In the genomic region with DNA sequence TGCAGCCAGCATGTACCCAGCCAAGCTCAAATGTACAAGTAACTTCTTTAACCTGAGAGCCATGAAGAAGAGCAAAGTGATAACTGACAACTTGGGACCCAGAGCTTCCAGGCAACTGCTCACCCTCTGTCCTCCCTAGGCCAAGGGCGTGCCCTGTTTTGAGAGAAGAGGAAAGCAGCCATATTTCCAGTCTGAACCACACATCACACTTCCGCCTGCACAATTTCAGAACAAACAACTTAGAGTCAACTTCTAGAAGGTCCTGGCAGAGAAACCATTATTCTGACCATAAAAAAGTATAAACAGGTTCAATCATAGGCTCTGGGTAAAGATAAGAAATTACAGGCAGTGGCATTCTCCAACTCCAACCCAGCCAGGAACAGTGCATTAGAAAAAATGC, we compare ENCODE assay signal across 11 cellular contexts. TPM values are rescaled to one million over a fixed set of nuclear protein-coding genes. Genes with fewer than 3 reads are reported as not detected.
DNase-seq lines count a peak whose midpoint lies in the region; ATAC-seq and TF ChIP-seq lines count a peak whose summit lies in the region.
"Had no signal": no experiment of that assay in that cellular context is flagged by ENCODE, and none has a peak within 500 bp of the region (broad histone marks: within the 10 kb centered on the region; RNA-seq: fewer than 3 reads in every experiment).

No MANE protein-coding gene starts in this region.

- CTCF ChIA-PET in HCT116 (lab: Charles Lee), result no interaction called here
- CTCF ChIA-PET in MCF 10A (lab: Yijun Ruan, JAX), result interaction anchor here (0.6 to 2.1 kb wide), 5 partner anchors 14 to 95 kb away, joined by 3 to 6 read pairs (median 3); no protein-coding TSS in a partner anchor

- H3K36me3 ChIP-seq in HCT116 (ENCODE audit: control insufficient read depth in 1 of 2, insufficient read depth in 2 of 2, low read length in 2 of 2), result peaks cover 0 to 7% of the 10 kb centered on the region in 2 experiments; a peak in 1 of 4 replicates
- H3K36me3 ChIP-seq in skeletal muscle tissue (ENCODE audit: control insufficient read depth in 3 of 3, insufficient read depth in 3 of 3, low read length in 3 of 3), result peaks cover 0 to 10% (median 4%) of the 10 kb centered on the region in 3 donors

- intact Hi-C loops in HCT116 (cut with micrococcal nuclease) (no loop called here), MCF 10A (cut with micrococcal nuclease) (loop anchor here (5.0 kb wide), 1 partner anchor 40 kb away; no protein-coding TSS in a partner anchor), left colon (cut with DNase I, micrococcal nuclease) (no loop called here)

- H3K9ac ChIP-seq in HCT116 (ENCODE audit: low read length), result peak overlapping the region; percentile 18; the same call in 1 of the 2 replicates
- peak overlapping the region in 2 of 3 donors; percentile 14 to 42 for H3K9ac ChIP-seq in skeletal muscle tissue (ENCODE audit: low read depth in 1 of 3, low read length in 3 of 3)

- H3K4me3 ChIP-seq in HCT116 (replicated peaks in 1 of 2; ENCODE audit: low read depth in 1 of 2, low read length in 2 of 2) (no peak overlapping the region), skeletal muscle tissue (ENCODE audit: low read length in 3 of 3) (no peak overlapping the region)

- no peak for TF ChIP-seq CTCF in HCT116 (IDR thresholded peaks at IDR 0.05 in 2 of 3, conservative IDR thresholded peaks at IDR 0.05 in 1 of 3; ENCODE audit: borderline replicate concordance in 1 of 3, insufficient read depth in 1 of 3, low read depth in 2 of 3, low read length in 2 of 3)
- TF ChIP-seq CTCF in MCF 10A (IDR thresholded peaks at IDR 0.05; ENCODE audit: unreplicated experiment), result no peak
- TF ChIP-seq CTCF in omental fat pad (IDR thresholded peaks at IDR 0.05), result no peak

- POLR2A ChIA-PET in HCT116 (lab: Charles Lee), result no interaction called here
- POLR2A ChIA-PET in MCF 10A (lab: Yijun Ruan, JAX), result interaction anchor here (0.6 to 3.5 kb wide), 13 partner anchors 9 to 107 kb away, joined by 3 to 24 read pairs (median 4); partner anchors contain the start of genes ITGB5 and UMPS

- no peaks in the 10 kb centered on the region for H3K79me2 ChIP-seq in HCT116 (ENCODE audit: insufficient read depth, low read length)

- DNase-seq in HCT116 (ENCODE audit: low read depth, low spot score), result no peak
- DNase-seq in MCF 10A (ENCODE audit: unreplicated experiment), result no peak
- peak; percentile 54 to 65 for DNase-seq in left colon
- no peak for DNase-seq in UCSD-AML1 (lab: John Stamatoyannopoulos, UW; ENCODE audit: unreplicated experiment)
- no peak for DNase-seq in activated CD8-positive, alpha-beta memory T cell treated with anti-CD3 and anti-CD28 coated beads for 24 hours
- no peak for DNase-seq in DMS153 (lab: John Stamatoyannopoulos, UW)
- no peak for DNase-seq in omental fat pad (ENCODE audit: low spot score)
- DNase-seq: MV-4-11; naive thymus-derived CD8-positive, alpha-beta T cell had no signal

- no peak overlapping the region for H2AFZ ChIP-seq in HCT116 (ENCODE audit: low read depth, low read length, poor library complexity, severe bottlenecking)

- no peak overlapping the region for H3K27ac ChIP-seq in HCT116 (ENCODE audit: low read depth, low read length)
- H3K27ac ChIP-seq in skeletal muscle tissue (ENCODE audit: low read depth, low read length), result peak overlapping the region; percentile 55

- ATAC-seq in HCT116, result no peak
- ATAC-seq in left colon, result peak; percentile 71
- no peak for ATAC-seq in omental fat pad (ENCODE audit: low FRiP score)
- ATAC-seq: naive thymus-derived CD8-positive, alpha-beta T cell had no signal

- H4K20me1 ChIP-seq in HCT116 (ENCODE audit: insufficient read depth), result no peaks in the 10 kb centered on the region

- peak overlapping the region; percentile 62 for H3K4me2 ChIP-seq in HCT116 (ENCODE audit: low read length)

- BruUV-seq in HCT116 (replicated peaks; lab: Mats Ljungman, UMichigan), result no TSS peak
- no TSS peak for BruUV-seq in MCF 10A (replicated peaks; lab: Mats Ljungman, UMichigan)

- no peak overlapping the region for H3K4me3 Mint-ChIP-seq in MCF 10A (ENCODE audit: unreplicated experiment)
- H3K4me3 Mint-ChIP-seq: activated naive CD4-positive, alpha-beta T cell treated with anti-CD3 and anti-CD28 coated beads, Interleukin-2, amount 50 U/mL, for 24 hours; naive thymus-derived CD8-positive, alpha-beta T cell had no signal

- H3K9me3 ChIP-seq in HCT116 (ENCODE audit: control insufficient read depth in 1 of 2, insufficient read depth in 1 of 2, low read depth in 1 of 2, low read length in 2 of 2), result no peaks in the 10 kb centered on the region
- H3K9me3 ChIP-seq in skeletal muscle tissue (ENCODE audit: control insufficient read depth in 3 of 3, low read length in 3 of 3), result no peaks in the 10 kb centered on the region

- TF ChIP-seq RAD21 in HCT116 (IDR thresholded peaks at IDR 0.05; ENCODE audit: low read depth), result no peak

- no peaks in the 10 kb centered on the region for H3K9me2 ChIP-seq in HCT116 (ENCODE audit: insufficient read depth)

- H3K27me3 ChIP-seq in HCT116 (ENCODE audit: insufficient read depth, low read length), result no peaks in the 10 kb centered on the region
- no peaks in the 10 kb centered on the region for H3K27me3 ChIP-seq in skeletal muscle tissue (ENCODE audit: control insufficient read depth in 3 of 3, insufficient read depth in 3 of 3, low read length in 3 of 3)

- RAD21 ChIA-PET in HCT116 (lab: Charles Lee; ENCODE audit: low non-redundant PET in 1 of 2, low total read pairs in 2 of 2, uncharacterized antibody in 2 of 2, unreplicated experiment in 2 of 2), result no interaction called here

- no peak for TF ChIP-seq POLR2A in HCT116 (IDR thresholded peaks at IDR 0.05; ENCODE audit: borderline replicate concordance, extremely low read depth, insufficient read depth, insufficient read length)

- peak overlapping the region; percentile 88 for H3K27ac Mint-ChIP-seq in MCF 10A (ENCODE audit: low read depth, unreplicated experiment)
- H3K27ac Mint-ChIP-seq: activated naive CD4-positive, alpha-beta T cell treated with anti-CD3 and anti-CD28 coated beads, Interleukin-2, amount 50 U/mL, for 24 hours had no signal

- H3K4me1 ChIP-seq in HCT116 (ENCODE audit: control insufficient read depth in 1 of 2, insufficient read depth in 2 of 2, low read length in 2 of 2) (peaks cover 56 to 68% of the 10 kb centered on the region in 2 experiments), skeletal muscle tissue (ENCODE audit: control insufficient read depth in 3 of 3, insufficient read depth in 3 of 3, low read length in 3 of 3) (peaks cover 35 to 44% (median 38%) of the 10 kb centered on the region in 3 donors)

- H3K4me1 Mint-ChIP-seq in MCF 10A (ENCODE audit: insufficient read depth, unreplicated experiment), result peaks cover 51% of the 10 kb centered on the region

- no peaks in the 10 kb centered on the region for H3K27me3 Mint-ChIP-seq in MCF 10A (ENCODE audit: insufficient read depth, unreplicated experiment)
- H3K27me3 Mint-ChIP-seq: activated naive CD4-positive, alpha-beta T cell treated with anti-CD3 and anti-CD28 coated beads, Interleukin-2, amount 50 U/mL, for 24 hours had no signal

- no peaks in the 10 kb centered on the region for H3K9me3 Mint-ChIP-seq in MCF 10A (ENCODE audit: unreplicated experiment)
- H3K9me3 Mint-ChIP-seq: activated naive CD4-positive, alpha-beta T cell treated with anti-CD3 and anti-CD28 coated beads, Interleukin-2, amount 50 U/mL, for 24 hours; naive thymus-derived CD8-positive, alpha-beta T cell had no signal

- peaks cover 21% of the 10 kb centered on the region for H3K36me3 Mint-ChIP-seq in MCF 10A (ENCODE audit: insufficient read depth, unreplicated experiment)
- H3K36me3 Mint-ChIP-seq: activated naive CD4-positive, alpha-beta T cell treated with anti-CD3 and anti-CD28 coated beads, Interleukin-2, amount 50 U/mL, for 24 hours; naive thymus-derived CD8-positive, alpha-beta T cell had no signal

TF ChIP-seq in HCT116, 20 proteins besides CTCF, POLR2A, EP300 and RAD21:
- TF ChIP-seq ZNF274 (IDR thresholded peaks at IDR 0.05; ENCODE audit: low read depth, low read length), result no peak
- no peak for TF ChIP-seq ZFX (IDR thresholded peaks at IDR 0.05)
- no peak for TF ChIP-seq SP1 (IDR thresholded peaks at IDR 0.05; ENCODE audit: low read depth)
- no peak for TF ChIP-seq YY1 (IDR thresholded peaks at IDR 0.05; ENCODE audit: extremely low read depth, insufficient replicate concordance, low read depth, low read length)
- TF ChIP-seq CBX3 (IDR thresholded peaks at IDR 0.05; ENCODE audit: low read depth), result no peak
- no peak for TF ChIP-seq SRF (IDR thresholded peaks at IDR 0.05; ENCODE audit: low read depth)
- no peak for TF ChIP-seq TCF7L2 (IDR thresholded peaks at IDR 0.05; ENCODE audit: borderline replicate concordance, extremely low read depth, insufficient read depth, insufficient read length)
- no peak for TF ChIP-seq EZH2 (IDR thresholded peaks at IDR 0.05)
- no peak for TF ChIP-seq JUND (IDR thresholded peaks at IDR 0.05)
- TF ChIP-seq, protein P1, sequence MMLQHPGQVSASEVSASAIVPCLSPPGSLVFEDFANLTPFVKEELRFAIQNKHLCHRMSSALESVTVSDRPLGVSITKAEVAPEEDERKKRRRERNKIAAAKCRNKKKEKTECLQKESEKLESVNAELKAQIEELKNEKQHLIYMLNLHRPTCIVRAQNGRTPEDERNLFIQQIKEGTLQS (IDR thresholded peaks at IDR 0.05), result no peak

RNA-seq across cellular contexts. Expression of gene ITGB5, which starts 50.1 kb away (rescaled TPM):
- 77.8 TPM for total RNA-seq in HCT116 (2021; ENCODE audit: unreplicated experiment)
- polyA plus RNA-seq in HCT116 (2012), result 96.5 and 115 TPM in 2 replicates
- 100 and 101 TPM in 2 replicates for total RNA-seq in MCF 10A (2022)
- 100 to 1,000 TPM in 1 of 2 donors, 10 to 100 TPM in 1; 93.0 to 103 TPM for total RNA-seq in left colon
- total RNA-seq in skeletal muscle tissue, result 24.0 TPM
- 100 to 1,000 TPM; 155 to 452 (median 234) TPM for total RNA-seq in omental fat pad

Comparison
In these comparisons a context has a peak if more than half of its experiments do, and no peak if none do; other contexts are left out.
1. DNase-seq: peak in left colon (2 of 2); none in HCT116 (single experiment), MCF 10A (single experiment), UCSD-AML1 (single experiment), activated CD8-positive, alpha-beta memory T cell treated with anti-CD3 and anti-CD28 coated beads for 24 hours (single experiment), DMS153 (single experiment) and omental fat pad (single experiment).